25 cellular contexts compared by ENCODE assay signal in the genomic region with DNA sequence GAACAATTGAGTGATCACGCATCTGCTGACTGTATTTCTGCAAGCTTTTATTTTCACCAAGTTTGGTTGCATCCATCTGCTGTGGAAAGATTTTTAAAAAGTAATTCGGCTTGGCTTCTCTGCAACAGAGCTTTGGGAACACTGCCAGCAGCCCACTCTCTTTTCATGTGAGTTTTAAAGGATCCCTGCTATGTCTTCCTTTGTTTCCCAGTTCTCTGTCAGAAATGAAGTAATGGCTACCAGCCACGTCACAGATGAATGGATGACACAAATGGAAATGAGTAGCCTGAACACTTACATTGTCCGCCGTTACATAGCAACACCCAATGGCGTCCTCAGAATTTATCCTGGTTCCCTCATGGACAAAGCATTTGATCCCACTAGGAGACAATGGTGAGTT.
A peak's percentile ranks its signal among the peaks of the same experiment; 100 is the strongest.
DNase-seq lines count a peak whose midpoint lies in the region; FAIRE-seq and TF ChIP-seq lines count a peak whose summit lies in the region.
"Had no signal": no experiment of that assay in that cellular context is flagged by ENCODE, and none has a peak within 500 bp of the region (broad histone marks: within the 10 kb centered on the region; RNA-seq: fewer than 3 reads in every experiment).

No MANE protein-coding gene starts in this region.

- H3K9me3 ChIP-seq in endodermal cell (ENCODE audit: control insufficient read depth, low read length) (no peaks in the 10 kb centered on the region), neural progenitor cell (ENCODE audit: low read depth) (no peaks in the 10 kb centered on the region)
- H3K9me3 ChIP-seq: breast epithelium, ovary, right atrium auricular region, SJCRH30, uterus had no signal

- no peaks in the 10 kb centered on the region for H3K4me1 ChIP-seq in endodermal cell (ENCODE audit: control insufficient read depth, insufficient read depth, low read length)
- peaks cover 13% of the 10 kb centered on the region for H3K4me1 ChIP-seq in neural progenitor cell
- H3K4me1 ChIP-seq: breast epithelium, right atrium auricular region, SJCRH30, uterus had no signal

- H3K27ac ChIP-seq in endodermal cell (ENCODE audit: low read depth, low read length) (peak overlapping the region; percentile 100), neural progenitor cell (peak overlapping the region; percentile 31)
- H3K27ac ChIP-seq: breast epithelium, KMS-11, ovary, right atrium auricular region, SJCRH30, uterus had no signal

- no peak for FAIRE-seq in GM12891 (lab: Jason Lieb, UNC)
- FAIRE-seq: GM12892, H54, RCC 7860 had no signal

- H3K36me3 ChIP-seq in endodermal cell (ENCODE audit: control insufficient read depth, insufficient read depth, low read length) = peaks cover 75% of the 10 kb centered on the region
- peaks cover 6% of the 10 kb centered on the region for H3K36me3 ChIP-seq in neural progenitor cell
- H3K36me3 ChIP-seq: breast epithelium, ovary, right atrium auricular region, SJCRH30, uterus had no signal

- no peaks in the 10 kb centered on the region for H3K79me2 ChIP-seq in neural progenitor cell (ENCODE audit: low read depth)

- 83 to 94% methylated on average over 2 to 6 of the region's 6 CpGs for WGBS in endodermal cell (ENCODE audit: insufficient coverage in 1 of 2, insufficient read length in 1 of 2), 2 experiments

- no peaks in the 10 kb centered on the region for H4K20me1 ChIP-seq in neural progenitor cell (ENCODE audit: low read depth)

- DNase-seq in NCI-H128 (lab: John Stamatoyannopoulos, UW; ENCODE audit: unreplicated experiment) (peak; percentile 42), NCI-H69 (lab: John Stamatoyannopoulos, UW) (peak; percentile 71), endodermal cell (no peak), neural progenitor cell (ENCODE audit: low spot score) (peak; percentile 33), GOT3 (lab: John Stamatoyannopoulos, UW) (no peak), AG20443 (ENCODE audit: low spot score) (no peak), GM12891 (ENCODE audit: insufficient read length, low spot score) (no peak)
- DNase-seq: activated effector memory CD4-positive, alpha-beta T cell treated with anti-CD3 and anti-CD28 coated beads, Interleukin-2, amount 50 U/mL, for 16 hours; activated T-cell treated with anti-CD3 and anti-CD28 coated beads for 4 hours; naive B cell; NCI-H1694; ovary; stimulated activated CD4-positive, alpha-beta T cell treated with anti-CD3 and anti-CD28 coated beads, Interleukin-4, amount 100 ng/mL, for 24 hours; stimulated activated naive B cell treated with anti-CD40 and anti-IgM and Interleukin-4, amounts not matched to agents 10 μg/mL and 1 μg/mL and 100 μg/mL, for 72 hours; uterus had no signal

- no peaks in the 10 kb centered on the region for H3K27me3 Mint-ChIP-seq in endodermal cell (ENCODE audit: insufficient read depth)
- H3K27me3 Mint-ChIP-seq in neural progenitor cell (ENCODE audit: insufficient read depth, low read depth) = peaks cover 2% of the 10 kb centered on the region
- H3K27me3 Mint-ChIP-seq: naive B cell; stimulated activated naive B cell treated with anti-CD40 and anti-IgM and Interleukin-4, amounts not matched to agents 10 μg/mL and 1 μg/mL and 100 μg/mL, for 72 hours had no signal

- TF ChIP-seq CTCF in endodermal cell (conservative IDR thresholded peaks at IDR 0.05) (no peak), neural progenitor cell (IDR thresholded peaks at IDR 0.05) (no peak)

- H2AFZ ChIP-seq in neural progenitor cell (replicated peaks) = no peak overlapping the region

- H3F3A ChIP-seq in neural progenitor cell (ENCODE audit: low read depth) = peaks cover 7% of the 10 kb centered on the region

- H3K27ac Mint-ChIP-seq in endodermal cell (no peak overlapping the region), neural progenitor cell (peak overlapping the region; percentile 99)
- H3K27ac Mint-ChIP-seq: activated CD4-positive, alpha-beta memory T cell treated with anti-CD3 and anti-CD28 coated beads for 36 hours; CD14-positive monocyte; memory B cell; naive B cell; stimulated activated naive B cell treated with anti-CD40 and anti-IgM and Interleukin-4, amounts not matched to agents 10 μg/mL and 1 μg/mL and 100 μg/mL, for 72 hours had no signal

- H3K36me3 Mint-ChIP-seq in endodermal cell (ENCODE audit: low read depth) = peaks cover 78% of the 10 kb centered on the region
- peaks cover 65% of the 10 kb centered on the region for H3K36me3 Mint-ChIP-seq in neural progenitor cell
- H3K36me3 Mint-ChIP-seq: activated CD4-positive, alpha-beta memory T cell treated with anti-CD3 and anti-CD28 coated beads for 36 hours; CD14-positive monocyte; memory B cell; naive B cell; stimulated activated naive B cell treated with anti-CD40 and anti-IgM and Interleukin-4, amounts not matched to agents 10 μg/mL and 1 μg/mL and 100 μg/mL, for 72 hours had no signal

- peak overlapping the region; percentile 6 for H3K4me2 ChIP-seq in neural progenitor cell
- H3K4me2 ChIP-seq: KMS-11 had no signal

- H3K9ac ChIP-seq in endodermal cell (ENCODE audit: extremely low read depth, low read length, poor library complexity, severe bottlenecking) (no peak overlapping the region), neural progenitor cell (no peak overlapping the region)
- H3K9ac ChIP-seq: KMS-11 had no signal

- no peak overlapping the region for H3K4me3 ChIP-seq in endodermal cell (ENCODE audit: low read length)
- no peak overlapping the region for H3K4me3 ChIP-seq in neural progenitor cell
- H3K4me3 ChIP-seq: breast epithelium, ovary, right atrium auricular region, SJCRH30, uterus had no signal

- H3K4me1 Mint-ChIP-seq in endodermal cell (peaks cover 4% of the 10 kb centered on the region), neural progenitor cell (peaks cover 33% of the 10 kb centered on the region)
- H3K4me1 Mint-ChIP-seq: CD14-positive monocyte; memory B cell; naive B cell; stimulated activated naive B cell treated with anti-CD40 and anti-IgM and Interleukin-4, amounts not matched to agents 10 μg/mL and 1 μg/mL and 100 μg/mL, for 72 hours had no signal

- H3K9me3 Mint-ChIP-seq in endodermal cell = no peaks in the 10 kb centered on the region
- H3K9me3 Mint-ChIP-seq in neural progenitor cell = no peaks in the 10 kb centered on the region
- H3K9me3 Mint-ChIP-seq: activated CD4-positive, alpha-beta memory T cell treated with anti-CD3 and anti-CD28 coated beads for 36 hours; CD14-positive monocyte; memory B cell; stimulated activated naive B cell treated with anti-CD40 and anti-IgM and Interleukin-4, amounts not matched to agents 10 μg/mL and 1 μg/mL and 100 μg/mL, for 72 hours had no signal

- H3K4me3 Mint-ChIP-seq in endodermal cell (no peak overlapping the region), neural progenitor cell (no peak overlapping the region)
- H3K4me3 Mint-ChIP-seq: activated CD4-positive, alpha-beta memory T cell treated with anti-CD3 and anti-CD28 coated beads for 36 hours; CD14-positive monocyte; memory B cell; stimulated activated naive B cell treated with anti-CD40 and anti-IgM and Interleukin-4, amounts not matched to agents 10 μg/mL and 1 μg/mL and 100 μg/mL, for 72 hours had no signal

- TF ChIP-seq POLR2A in GM12891 (IDR thresholded peaks at IDR 0.05; ENCODE audit: low read depth, low read length) = no peak

- no peaks in the 10 kb centered on the region for H3K27me3 ChIP-seq in endodermal cell (ENCODE audit: control insufficient read depth, insufficient read depth, low read length, poor library complexity, severe bottlenecking)
- H3K27me3 ChIP-seq in neural progenitor cell = no peaks in the 10 kb centered on the region
- H3K27me3 ChIP-seq: breast epithelium, ovary, right atrium auricular region, SJCRH30, uterus had no signal

TF ChIP-seq in GM12891, 5 proteins besides CTCF, POLR2A, EP300 and RAD21:
- no peak for TF ChIP-seq TAF1 (IDR thresholded peaks at IDR 0.05; ENCODE audit: low read depth, low read length)
- no peak for TF ChIP-seq POLR2AphosphoS5 (IDR thresholded peaks at IDR 0.05; ENCODE audit: low read depth, low read length)
- no peak for TF ChIP-seq PAX5 (IDR thresholded peaks at IDR 0.05; ENCODE audit: insufficient read depth, low read length, severe bottlenecking)
- no peak for TF ChIP-seq POU2F2 (IDR thresholded peaks at IDR 0.05; ENCODE audit: low read depth, low read length)
- TF ChIP-seq SPI1 (IDR thresholded peaks at IDR 0.05; ENCODE audit: low read depth, low read length) = no peak

Comparison
In these comparisons a context has a peak if more than half of its experiments do, and no peak if none do; other contexts are left out.
1. DNase-seq: peak in NCI-H128 (single experiment), NCI-H69 (single experiment) and neural progenitor cell (single experiment); none in endodermal cell (single experiment), GOT3 (single experiment), AG20443 (single experiment) and GM12891 (single experiment).